In the genomic region with DNA sequence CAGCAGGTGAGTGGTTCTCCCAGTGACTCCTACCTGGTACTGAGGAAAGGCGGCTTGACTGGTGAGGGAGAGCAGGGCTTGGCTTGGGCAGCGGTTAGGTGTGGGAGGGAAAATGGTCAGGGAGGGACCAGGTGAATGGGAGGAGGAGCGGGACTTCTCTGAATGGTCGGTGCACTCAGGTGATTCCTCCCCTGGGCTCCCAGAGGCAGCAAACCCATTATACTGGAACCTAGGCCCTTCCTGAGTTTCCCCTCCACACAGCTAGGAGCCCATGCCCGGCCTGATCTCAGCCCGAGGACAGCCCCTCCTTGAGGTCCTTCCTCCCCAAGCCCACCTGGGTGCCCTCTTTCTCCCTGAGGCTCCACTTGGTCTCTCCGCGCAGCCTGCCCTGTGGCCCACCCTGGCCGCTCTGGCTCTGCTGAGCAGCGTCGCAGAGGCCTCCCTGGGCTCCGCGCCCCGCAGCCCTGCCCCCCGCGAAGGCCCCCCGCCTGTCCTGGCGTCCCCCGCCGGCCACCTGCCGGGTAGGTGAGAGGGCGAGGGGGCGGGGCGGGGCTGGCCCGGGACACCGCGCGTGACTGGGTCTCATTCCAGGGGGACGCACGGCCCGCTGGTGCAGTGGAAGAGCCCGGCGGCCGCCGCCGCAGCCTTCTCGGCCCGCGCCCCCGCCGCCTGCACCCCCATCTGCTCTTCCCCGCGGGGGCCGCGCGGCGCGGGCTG, we compare ENCODE assay signal across 9 cellular contexts. TPM values are rescaled to one million over a fixed set of nuclear protein-coding genes. Genes with fewer than 3 reads are reported as not detected.
DNase-seq lines count a peak whose midpoint lies in the region; ATAC-seq and TF ChIP-seq lines count a peak whose summit lies in the region.
"Had no signal": no experiment of that assay in that cellular context is flagged by ENCODE, and none has a peak within 500 bp of the region (broad histone marks: within the 10 kb centered on the region; RNA-seq: fewer than 3 reads in every experiment).

No MANE protein-coding gene starts in this region.

- no peak for DNase-seq in GM23248
- DNase-seq in RWPE1 (ENCODE audit: low spot score) = peak; percentile 84
- peak; percentile 35 for DNase-seq in hepatocyte (ENCODE audit: low spot score)
- no peak for DNase-seq in activated T-cell treated with anti-CD3 and anti-CD28 coated beads for 4 hours
- no peak for DNase-seq in GF-D8 (lab: John Stamatoyannopoulos, UW)
- DNase-seq: NCI-H524 treated with DMSO at 0.1 percent for 48 hours had no signal

- WGBS in GM23248 (ENCODE audit: low coverage in 1 of 2, low lambda C conversion rate in 2 of 2, missing lambda C conversion rate in 2 of 2), 2 experiments = 36 to 53% methylated on average over 11 to 22 of the region's 48 CpGs
- 35% methylated on average over 8 of the region's 48 CpGs for WGBS in hepatocyte (ENCODE audit: low lambda C conversion rate, missing lambda C conversion rate)

- H2AFZ ChIP-seq in GM23248 (no peak overlapping the region), hepatocyte (no peak overlapping the region)

- no peaks in the 10 kb centered on the region; the same call in 1 of the 2 replicates for H3F3A ChIP-seq in GM23248 (ENCODE audit: insufficient read depth)

- CTCF ChIA-PET in RWPE1 (lab: Yijun Ruan, JAX) = interaction anchor here (0.5 to 6.5 kb wide), 15 partner anchors 11 to 899 kb away, joined by 3 to 150 read pairs (median 4); a partner anchor contains a TSS

- H3K79me2 ChIP-seq in GM23248 (ENCODE audit: insufficient read depth) (no peaks in the 10 kb centered on the region), hepatocyte (no peaks in the 10 kb centered on the region)

- H3K27ac ChIP-seq in GM23248 = no peak overlapping the region
- H3K27ac ChIP-seq in RWPE1 = peak overlapping the region; percentile 96
- no peak overlapping the region for H3K27ac ChIP-seq in hepatocyte
- peak overlapping the region in 1 of 21 experiments; percentile 63 for H3K27ac ChIP-seq in skin epidermis

- peak overlapping the region; percentile 53 for H3K4me3 ChIP-seq in GM23248
- H3K4me3 ChIP-seq in hepatocyte = no peak overlapping the region
- H3K4me3 ChIP-seq in skin epidermis = peak overlapping the region in 6 of 7 experiments; percentile 11 to 40 (median 26)

- TF ChIP-seq CTCF in RWPE1 (conservative IDR thresholded peaks at IDR 0.05; ENCODE audit: low read depth) (no peak), hepatocyte (IDR thresholded peaks at IDR 0.05; ENCODE audit: poor library complexity) (no peak)

- H3K9me3 ChIP-seq in GM23248 (ENCODE audit: low read depth) = no peaks in the 10 kb centered on the region
- H3K9me3 ChIP-seq in hepatocyte (ENCODE audit: low read depth) = no peaks in the 10 kb centered on the region

- ATAC-seq in GM21423 (IDR thresholded peaks at IDR 0.05; ENCODE audit: unreplicated experiment) (no peak), HG03095 (IDR thresholded peaks at IDR 0.05; ENCODE audit: unreplicated experiment) (no peak)

- POLR2A ChIA-PET in RWPE1 (lab: Yijun Ruan, JAX; ENCODE audit: low non-redundant PET) = interaction anchor here (0.6 to 1.9 kb wide), 3 partner anchors 32 to 173 kb away, joined by 6 to 10 read pairs (median 6); no protein-coding TSS in a partner anchor

- H3K36me3 ChIP-seq in GM23248 (ENCODE audit: low read depth) (no peaks in the 10 kb centered on the region), hepatocyte (replicated peaks; ENCODE audit: insufficient read depth, low read depth) (no peaks in the 10 kb centered on the region)

- no peaks in the 10 kb centered on the region for H3K27me3 ChIP-seq in GM23248 (replicated peaks; ENCODE audit: insufficient read depth)
- H3K27me3 ChIP-seq in hepatocyte = peaks cover 14% of the 10 kb centered on the region

- in situ Hi-C loops in GM23248 (cut with MboI) = loop anchor here (25.0 kb wide), 2 partner anchors 399 to 699 kb away; a partner anchor contains a TSS

- H3K4me1 ChIP-seq in GM23248 (ENCODE audit: insufficient read depth) (peaks cover 14% of the 10 kb centered on the region), hepatocyte (ENCODE audit: insufficient read depth) (peaks cover 25% of the 10 kb centered on the region)

- no peak overlapping the region for H3K9ac ChIP-seq in GM23248

- H4K20me1 ChIP-seq in GM23248 (ENCODE audit: insufficient read depth) = no peaks in the 10 kb centered on the region
- no peaks in the 10 kb centered on the region for H4K20me1 ChIP-seq in hepatocyte (ENCODE audit: insufficient read depth, poor library complexity, severe bottlenecking)

- H3K9me2 ChIP-seq in GM23248 (ENCODE audit: insufficient read depth) (no peaks in the 10 kb centered on the region), hepatocyte (replicated peaks; ENCODE audit: insufficient read depth) (no peaks in the 10 kb centered on the region)

- H3K4me2 ChIP-seq in GM23248 (ENCODE audit: unreplicated experiment) = no peak overlapping the region
- H3K4me2 ChIP-seq in hepatocyte = peak overlapping the region; percentile 94

RNA-seq across cellular contexts. Expression of a gene that starts 2.3 kb away (rescaled TPM):
- total RNA-seq in GM23248 (2014; rRNA removed; shearing (Covaris generic)) = 0.11 TPM in 1 of 2 replicates, not detected in the other
- not detected in 2 replicates for polyA plus RNA-seq in GM23248 (2016; fragmentation: Nextera tagmentation; extraction: Ambion mirVana)
- total RNA-seq in hepatocyte = 0.80 TPM in 1 of 2 replicates, not detected in the other
- polyA plus RNA-seq in hepatocyte = 2.1 and 3.2 TPM in 2 replicates

RNA-seq across cellular contexts. Expression of a gene that starts 10.9 kb away (rescaled TPM):
- 29.4 and 35.8 TPM in 2 replicates for total RNA-seq in GM23248 (2014; rRNA removed; shearing (Covaris generic))
- polyA plus RNA-seq in GM23248 (2016; fragmentation: Nextera tagmentation; extraction: Ambion mirVana) = 17.1 and 21.0 TPM in 2 replicates
- total RNA-seq in hepatocyte = 20.6 and 21.7 TPM in 2 replicates
- polyA plus RNA-seq in hepatocyte = 25.4 and 30.7 TPM in 2 replicates

RNA-seq across cellular contexts. Expression of a gene that starts 33.9 kb away (rescaled TPM):
- total RNA-seq in GM23248 (2014; rRNA removed; shearing (Covaris generic)) = 42.9 and 51.1 TPM in 2 replicates
- polyA plus RNA-seq in GM23248 (2016; fragmentation: Nextera tagmentation; extraction: Ambion mirVana) (16.7 and 21.0 TPM in 2 replicates), hepatocyte (20.2 and 21.5 TPM in 2 replicates)
- 18.6 and 31.5 TPM in 2 replicates for total RNA-seq in hepatocyte

RNA-seq across cellular contexts. Expression of a gene that starts 38.9 kb away (rescaled TPM):
- 122 and 140 TPM in 2 replicates for total RNA-seq in GM23248 (2014; rRNA removed; shearing (Covaris generic))
- polyA plus RNA-seq in GM23248 (2016; fragmentation: Nextera tagmentation; extraction: Ambion mirVana) = 174 and 177 TPM in 2 replicates
- total RNA-seq in hepatocyte = 195 and 216 TPM in 2 replicates
- polyA plus RNA-seq in hepatocyte = 338 and 366 TPM in 2 replicates

RNA-seq across cellular contexts. Expression of a gene that starts 43.1 kb away (rescaled TPM):
- 123 and 221 TPM in 2 replicates for total RNA-seq in GM23248 (2014; rRNA removed; shearing (Covaris generic))
- polyA plus RNA-seq in GM23248 (2016; fragmentation: Nextera tagmentation; extraction: Ambion mirVana) = 27.3 and 28.9 TPM in 2 replicates
- 45.7 and 48.2 TPM in 2 replicates for total RNA-seq in hepatocyte
- 68.8 and 73.8 TPM in 2 replicates for polyA plus RNA-seq in hepatocyte

Comparison
In these comparisons a context has a peak if more than half of its experiments do, and no peak if none do; other contexts are left out.
1. DNase-seq: peak in RWPE1 (single experiment) and hepatocyte (single experiment); none in GM23248 (single experiment), activated T-cell treated with anti-CD3 and anti-CD28 coated beads for 4 hours (single experiment) and GF-D8 (single experiment).